Comparison of ENCODE assay signal across 21 cellular contexts in genomic region chr10:20303453-20304152, GRCh38.
"Had no signal": no experiment of that assay in that cellular context is flagged by ENCODE, and none has a peak within 500 bp of the region (broad histone marks: within the 10 kb centered on the region; RNA-seq: fewer than 3 reads in every experiment).

No MANE protein-coding gene starts in this region.

- ATAC-seq: effector memory CD8-positive, alpha-beta T cell; gastrocnemius medialis; heart right ventricle; left lobe of liver; naive thymus-derived CD8-positive, alpha-beta T cell; psoas muscle; sciatic nerve had no signal

- H3K9me3 ChIP-seq: esophagus muscularis mucosa, gastrocnemius medialis, neutrophil, psoas muscle, thoracic aorta, transverse colon had no signal

- H3K4me1 ChIP-seq: gastrocnemius medialis, heart right ventricle, psoas muscle, stomach, transverse colon had no signal

- H3K4me1 Mint-ChIP-seq: naive thymus-derived CD8-positive, alpha-beta T cell had no signal

- H3K27ac ChIP-seq: epithelial cell of prostate, esophagus muscularis mucosa, gastrocnemius medialis, heart right ventricle, neutrophil, psoas muscle, stomach, thoracic aorta, transverse colon had no signal

- H3K27me3 Mint-ChIP-seq: effector memory CD8-positive, alpha-beta T cell; naive thymus-derived CD8-positive, alpha-beta T cell had no signal

- H3K4me3 Mint-ChIP-seq: effector memory CD8-positive, alpha-beta T cell; naive thymus-derived CD8-positive, alpha-beta T cell had no signal

- H3K4me3 ChIP-seq: esophagus muscularis mucosa, gastrocnemius medialis, heart right ventricle, psoas muscle, stomach, thoracic aorta, transverse colon had no signal

- H3K36me3 ChIP-seq: esophagus muscularis mucosa, gastrocnemius medialis, heart right ventricle, neutrophil, stomach, thoracic aorta, transverse colon had no signal

- H3K27ac Mint-ChIP-seq: effector memory CD8-positive, alpha-beta T cell had no signal

- DNase-seq: cortex of kidney; effector memory CD8-positive, alpha-beta T cell; gastrocnemius medialis; heart right ventricle; hypothalamus; kidney glomerular epithelial cell; mammary epithelial cell; naive thymus-derived CD8-positive, alpha-beta T cell; psoas muscle; retina; stimulated activated CD4-positive, alpha-beta T cell treated with anti-CD3 and anti-CD28 coated beads, Interleukin-2, amount 100 ng/mL, for 24 hours; stimulated activated naive CD4-positive, alpha-beta T cell; stomach; substantia nigra; transverse colon had no signal
